19 cellular contexts compared by ENCODE assay signal in the genomic region with DNA sequence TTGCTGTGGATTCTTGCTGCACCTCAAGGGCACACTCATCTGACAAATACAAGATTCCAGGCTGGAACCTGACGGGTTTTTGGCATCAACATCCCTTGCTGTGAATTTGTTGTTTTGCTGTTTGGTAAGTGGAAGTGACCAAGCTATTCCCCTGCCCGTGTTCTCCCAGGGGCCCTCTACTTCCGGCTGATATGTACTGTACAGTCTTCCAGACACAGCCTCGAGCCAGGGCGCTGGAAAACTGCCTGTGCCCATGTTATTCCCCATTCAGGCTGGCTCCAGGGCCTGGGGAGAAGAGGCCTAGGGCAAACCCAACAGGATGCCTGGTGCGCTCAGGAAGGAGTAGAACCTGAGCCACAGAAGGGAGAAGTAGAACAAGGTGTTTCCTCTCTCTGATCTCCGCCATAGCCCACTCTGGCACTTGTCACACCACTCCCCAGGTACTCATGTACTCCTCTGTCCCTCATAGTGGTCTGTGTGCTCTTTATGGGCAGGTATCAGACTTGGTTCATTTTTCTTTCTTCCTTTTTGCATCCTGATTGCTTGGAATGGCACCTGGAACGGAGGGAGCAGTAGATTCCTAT.
DNase-seq lines count a peak whose midpoint lies in the region; ATAC-seq, FAIRE-seq and TF ChIP-seq lines count a peak whose summit lies in the region.
"Had no signal": no experiment of that assay in that cellular context is flagged by ENCODE, and none has a peak within 500 bp of the region (broad histone marks: within the 10 kb centered on the region; RNA-seq: fewer than 3 reads in every experiment).

No MANE protein-coding gene starts in this region.

- no peaks in the 10 kb centered on the region for H3K27me3 ChIP-seq in BLaER1
- no peaks in the 10 kb centered on the region for H3K27me3 ChIP-seq in Panc1 (ENCODE audit: control insufficient read depth, insufficient read depth, low read length)
- no peaks in the 10 kb centered on the region for H3K27me3 ChIP-seq in neutrophil
- H3K27me3 ChIP-seq: brain microvascular endothelial cell, esophagus muscularis mucosa had no signal

- no TSS peak for BruUV-seq in Panc1 (replicated peaks; lab: Mats Ljungman, UMichigan)

- no peaks in the 10 kb centered on the region for H3K36me3 Mint-ChIP-seq in activated T-cell treated with anti-CD3 and anti-CD28 coated beads, Interleukin-2, amount 50 U/mL, for 72 hours (ENCODE audit: insufficient read depth in 2 of 2)
- H3K36me3 Mint-ChIP-seq: naive thymus-derived CD8-positive, alpha-beta T cell had no signal

- POLR2A ChIA-PET in Panc1 (lab: Charles Lee) = interaction anchor here (0.6 kb wide), 1 partner anchor 54 kb away, joined by 4 read pairs; no protein-coding TSS in a partner anchor

- ATAC-seq in Panc1 (0 out of 2 replicates have a peak, but pooled peaks have one; percentile 34), GM18873 (IDR thresholded peaks at IDR 0.05; ENCODE audit: low FRiP score, unreplicated experiment) (no peak), GM18517 (IDR thresholded peaks at IDR 0.05; ENCODE audit: unreplicated experiment) (no peak)
- ATAC-seq in activated T-cell treated with anti-CD3 and anti-CD28 coated beads, Interleukin-2, amount 50 U/mL, for 72 hours (replicated peaks in 1 of 2) = no peak
- ATAC-seq: naive thymus-derived CD8-positive, alpha-beta T cell had no signal

- TF ChIP-seq CTCF in Panc1 (IDR thresholded peaks at IDR 0.05) (no peak), fibroblast of the aortic adventitia (IDR thresholded peaks at IDR 0.05; ENCODE audit: insufficient read depth, low read length) (no peak), neutrophil (IDR thresholded peaks at IDR 0.05) (no peak)

- H3K27me3 Mint-ChIP-seq in activated T-cell treated with anti-CD3 and anti-CD28 coated beads, Interleukin-2, amount 50 U/mL, for 72 hours (ENCODE audit: low read depth) = no peaks in the 10 kb centered on the region
- H3K27me3 Mint-ChIP-seq: activated naive CD4-positive, alpha-beta T cell treated with anti-CD3 and anti-CD28 coated beads, Interleukin-2, amount 10 ng/mL, durations not matched to agents 7 days and 5 days; CD4-positive, alpha-beta T cell; naive thymus-derived CD8-positive, alpha-beta T cell had no signal

- H3K4me1 Mint-ChIP-seq in activated T-cell treated with anti-CD3 and anti-CD28 coated beads, Interleukin-2, amount 50 U/mL, for 72 hours (ENCODE audit: low read depth) = peaks cover 26% of the 10 kb centered on the region

- no peak for FAIRE-seq in RCC 7860 (lab: Jason Lieb, UNC)

- H3K9me3 Mint-ChIP-seq in activated T-cell treated with anti-CD3 and anti-CD28 coated beads, Interleukin-2, amount 50 U/mL, for 72 hours = no peaks in the 10 kb centered on the region
- H3K9me3 Mint-ChIP-seq: CD4-positive, alpha-beta T cell; naive thymus-derived CD8-positive, alpha-beta T cell had no signal

- H3K36me3 ChIP-seq in BLaER1 (no peaks in the 10 kb centered on the region), Panc1 (ENCODE audit: control insufficient read depth, insufficient read depth, low read length) (no peaks in the 10 kb centered on the region), neutrophil (no peaks in the 10 kb centered on the region)
- H3K36me3 ChIP-seq: brain microvascular endothelial cell, esophagus muscularis mucosa, thoracic aorta had no signal

- H3K9me3 ChIP-seq in BLaER1 (no peaks in the 10 kb centered on the region), Panc1 (ENCODE audit: control insufficient read depth, insufficient read depth, low read depth, low read length) (no peaks in the 10 kb centered on the region), neutrophil (no peaks in the 10 kb centered on the region)
- H3K9me3 ChIP-seq: esophagus muscularis mucosa, thoracic aorta had no signal

- intact Hi-C loops in Panc1 (cut with micrococcal nuclease; ENCODE audit: unreplicated experiment) = no loop called here

- in situ Hi-C loops in Panc1 (cut with HindIII; ENCODE audit: low pct_unique_long_range_greater_than_20kb, low sequenced_read_pairs) = no loop called here

- no peaks in the 10 kb centered on the region for H4K20me1 ChIP-seq in BLaER1

- H3K4me1 ChIP-seq in BLaER1 = peaks cover 94% of the 10 kb centered on the region
- H3K4me1 ChIP-seq in Panc1 (ENCODE audit: control insufficient read depth, insufficient read depth, low read length) = no peaks in the 10 kb centered on the region
- peaks cover 14 to 18% of the 10 kb centered on the region in 2 experiments for H3K4me1 ChIP-seq in neutrophil (ENCODE audit: control insufficient read depth in 1 of 2, insufficient read depth in 1 of 2, low read depth in 1 of 2, low read length in 1 of 2)
- H3K4me1 ChIP-seq: esophagus muscularis mucosa had no signal

- peak overlapping the region; percentile 80 for H3K27ac ChIP-seq in BLaER1
- H3K27ac ChIP-seq in Panc1 (ENCODE audit: low read length) = no peak overlapping the region
- peak overlapping the region; percentile 33 for H3K27ac ChIP-seq in neutrophil
- H3K27ac ChIP-seq: brain microvascular endothelial cell, GM23248 had no signal

- no peak overlapping the region for H3K27ac Mint-ChIP-seq in activated T-cell treated with anti-CD3 and anti-CD28 coated beads, Interleukin-2, amount 50 U/mL, for 72 hours
- H3K27ac Mint-ChIP-seq: activated naive CD4-positive, alpha-beta T cell treated with anti-CD3 and anti-CD28 coated beads, Interleukin-2, amount 10 ng/mL, durations not matched to agents 7 days and 5 days; CD4-positive, alpha-beta T cell had no signal

- DNase-seq in Panc1 (ENCODE audit: low read depth, low spot score) (no peak), fibroblast of the aortic adventitia (ENCODE audit: low read depth) (peak; percentile 14), RCC 7860 (ENCODE audit: low spot score) (no peak)
- DNase-seq in activated T-cell treated with anti-CD3 and anti-CD28 coated beads, Interleukin-2, amount 50 U/mL, for 72 hours = no peak
- DNase-seq: activated CD4-positive, alpha-beta T cell treated with anti-CD3 and anti-CD28 coated beads, Interleukin-2, amount 50 U/mL, for 1 hour; activated naive CD4-positive, alpha-beta T cell treated with anti-CD3 and anti-CD28 coated beads, Interleukin-2, amount 10 ng/mL, durations not matched to agents 7 days and 5 days; brain microvascular endothelial cell; CD4-positive, alpha-beta T cell; GM23248; MV-4-11; naive thymus-derived CD8-positive, alpha-beta T cell; NCI-H1930; NCI-H446 treated with DMSO at 0.1 percent for 48 hours had no signal

- peak overlapping the region; percentile 40; the same call in 1 of the 2 replicates for H3K9ac ChIP-seq in BLaER1
- H3K9ac ChIP-seq: GM23248 had no signal

- H3K4me3 ChIP-seq in BLaER1 (no peak overlapping the region), Panc1 (ENCODE audit: low read depth in 2 of 2, low read length in 2 of 2) (no peak overlapping the region), fibroblast of the aortic adventitia (ENCODE audit: low read depth, low read length) (no peak overlapping the region), neutrophil (ENCODE audit: low read depth in 1 of 2, low read length in 1 of 2) (no peak overlapping the region)
- H3K4me3 ChIP-seq: esophagus muscularis mucosa, GM23248, thoracic aorta had no signal

- CTCF ChIA-PET in Panc1 (lab: Charles Lee) = no interaction called here

- peak overlapping the region; percentile 83 for H3K4me2 ChIP-seq in BLaER1

- no peak overlapping the region for H3K4me3 Mint-ChIP-seq in activated T-cell treated with anti-CD3 and anti-CD28 coated beads, Interleukin-2, amount 50 U/mL, for 72 hours
- H3K4me3 Mint-ChIP-seq: activated naive CD4-positive, alpha-beta T cell treated with anti-CD3 and anti-CD28 coated beads, Interleukin-2, amount 10 ng/mL, durations not matched to agents 7 days and 5 days; CD4-positive, alpha-beta T cell had no signal
